ENCODE assay signal across 9 cellular contexts in the genomic region with DNA sequence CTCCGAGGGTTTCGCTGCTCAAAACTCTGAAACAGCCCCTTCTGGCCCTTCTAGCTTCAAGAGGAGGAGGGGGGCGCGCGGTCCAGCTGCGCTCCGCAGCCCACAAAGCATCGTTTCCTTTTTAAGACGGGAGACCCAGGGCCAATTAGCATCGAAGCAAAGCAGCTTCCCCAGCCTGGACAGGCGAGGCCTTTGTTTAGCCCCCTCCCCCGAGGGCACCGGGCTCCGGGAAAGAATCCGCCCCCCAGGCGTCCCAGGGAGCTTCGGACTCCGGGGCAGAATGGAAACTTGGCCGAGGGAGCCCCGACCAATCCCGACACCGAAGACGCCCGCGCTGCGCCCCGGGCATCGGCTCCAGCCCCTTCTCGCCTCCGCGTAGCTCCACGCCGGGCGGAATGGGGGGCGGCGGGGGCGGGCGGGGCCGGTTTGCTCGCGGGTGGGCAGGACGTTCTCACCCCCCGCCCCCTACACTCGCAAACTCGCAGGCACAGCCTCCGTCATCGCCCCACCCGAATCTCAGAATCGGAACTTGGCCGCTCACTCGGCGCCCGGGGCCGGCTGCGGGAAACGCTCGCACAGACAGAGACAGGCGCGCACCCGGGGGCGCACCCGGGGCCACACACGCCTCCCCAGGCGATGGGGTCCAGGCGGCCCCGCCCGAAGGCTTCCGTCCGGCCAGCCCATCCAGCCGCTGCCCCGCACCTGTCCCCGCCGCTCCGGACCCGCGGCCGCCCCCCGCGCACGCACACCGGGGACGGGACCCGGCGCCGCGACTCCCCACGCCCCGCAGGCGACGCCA. TPM values are rescaled to one million over a fixed set of nuclear protein-coding genes. Genes with fewer than 3 reads are reported as not detected.
DNase-seq lines count a peak whose midpoint lies in the region; ATAC-seq and TF ChIP-seq lines count a peak whose summit lies in the region.
"Had no signal": no experiment of that assay in that cellular context is flagged by ENCODE, and none has a peak within 500 bp of the region (broad histone marks: within the 10 kb centered on the region; RNA-seq: fewer than 3 reads in every experiment).

No MANE protein-coding gene starts in this region.

- H3K36me3 ChIP-seq in HUES6 (ENCODE audit: control insufficient read depth, insufficient read depth, low read length): no peaks in the 10 kb centered on the region

- H3K4me3 ChIP-seq in HUES6 (ENCODE audit: low read depth, low read length) (peak overlapping the region; percentile 60), epithelial cell of esophagus (ENCODE audit: low read length) (no peak overlapping the region)

- no peak overlapping the region for H3K27ac ChIP-seq in HUES6 (ENCODE audit: low read depth, low read length)

- peaks cover 22% of the 10 kb centered on the region for H3K4me1 ChIP-seq in HUES6 (ENCODE audit: control insufficient read depth, insufficient read depth, low read length)

- peaks cover 54% of the 10 kb centered on the region for H3K27me3 ChIP-seq in HUES6 (ENCODE audit: control insufficient read depth, insufficient read depth, low read length)

- peak; percentile 23 for DNase-seq in epithelial cell of esophagus (ENCODE audit: low read depth)
- DNase-seq in sciatic nerve (ENCODE audit: low spot score): no peak
- DNase-seq in COLO668 (lab: John Stamatoyannopoulos, UW; ENCODE audit: unreplicated experiment): no peak
- DNase-seq in posterior vena cava (ENCODE audit: low spot score): no peak
- DNase-seq: activated naive CD8-positive, alpha-beta T cell treated with anti-CD3 and anti-CD28 coated beads, Interleukin-2, amount 50 U/mL, for 24 hours; left colon; SW 1271 had no signal

- TF ChIP-seq CTCF in epithelial cell of esophagus (IDR thresholded peaks at IDR 0.05; ENCODE audit: insufficient read depth, low read depth, low read length, missing control alignments): no peak

- ATAC-seq in sciatic nerve (peak; percentile 56), GM19455 (IDR thresholded peaks at IDR 0.05; ENCODE audit: unreplicated experiment) (no peak)
- ATAC-seq: left colon had no signal

- intact Hi-C loops in sciatic nerve (cut with DNase I) (no loop called here), posterior vena cava (cut with DNase I) (no loop called here)

- no peaks in the 10 kb centered on the region for H3K9me3 ChIP-seq in HUES6 (ENCODE audit: control insufficient read depth, insufficient read depth, low read depth, low read length)

- H3K9ac ChIP-seq in HUES6 (ENCODE audit: low read length): no peak overlapping the region

RNA-seq across cellular contexts. Expression of a gene that starts 0.6 kb away (rescaled TPM):
- total RNA-seq in sciatic nerve (3.0 TPM), posterior vena cava (not detected)

RNA-seq across cellular contexts. Expression of a gene that starts 17.9 kb away (rescaled TPM):
- total RNA-seq in sciatic nerve (26.0 TPM), posterior vena cava (not detected)

RNA-seq across cellular contexts. Expression of a gene that starts 19.0 kb away (rescaled TPM):
- total RNA-seq in sciatic nerve (81.6 TPM), posterior vena cava (10 to 100 TPM; 58.6 to 62.6 TPM)

RNA-seq across cellular contexts. Expression of a gene that starts 37.7 kb away (rescaled TPM):
- 32.1 TPM for total RNA-seq in sciatic nerve
- 10 to 100 TPM; 25.2 to 25.7 TPM for total RNA-seq in posterior vena cava

RNA-seq across cellular contexts. Expression of a gene that starts 39.3 kb away (rescaled TPM):
- total RNA-seq in sciatic nerve: 0.22 TPM
- total RNA-seq in posterior vena cava: under 1 TPM in 1 of 2 donors, not detected in 1; 0.14 TPM
- total RNA-seq: left colon had no signal

Comparison
In these comparisons a context has a peak if more than half of its experiments do, and no peak if none do; other contexts are left out.
1. RNA of a gene that starts 17.9 kb away (total RNA-seq): 26.0 TPM in sciatic nerve (single experiment); not detected in posterior vena cava; every median in the first group is over 10 times any median in the second.